Comparison of ENCODE assay signal across 8 cellular contexts in genomic region chr13:19864339-19865309, GRCh38. TPM values are rescaled to one million over a fixed set of nuclear protein-coding genes. Genes with fewer than 3 reads are reported as not detected.
DNase-seq lines count a peak whose midpoint lies in the region; ATAC-seq and FAIRE-seq lines count a peak whose summit lies in the region.

No MANE protein-coding gene starts in this region.

- peak overlapping the region; percentile 93 for H3K4ac ChIP-seq in neuronal stem cell (ENCODE audit: low read length)

- peak overlapping the region; percentile 91 for H3K9ac ChIP-seq in neuronal stem cell (ENCODE audit: low read depth, low read length, poor library complexity)
- H3K9ac ChIP-seq in subcutaneous abdominal adipose tissue (ENCODE audit: low read length in 5 of 5), result peak overlapping the region in 4 of 5 donors; percentile 66 to 93 (median 80)

- peak overlapping the region; percentile 96 for H2BK5ac ChIP-seq in neuronal stem cell (ENCODE audit: low read length)

- H3K36me3 ChIP-seq in neuronal stem cell (replicated peaks in 1 of 2; ENCODE audit: control insufficient read depth in 2 of 2, insufficient read depth in 2 of 2, low read length in 2 of 2), result peaks cover 0 to 15% of the 10 kb centered on the region in 2 donors
- no peaks in the 10 kb centered on the region for H3K36me3 ChIP-seq in subcutaneous abdominal adipose tissue (ENCODE audit: control insufficient read depth in 5 of 5, insufficient read depth in 5 of 5, low read length in 5 of 5)

- peak overlapping the region; percentile 65 for H4K8ac ChIP-seq in neuronal stem cell (ENCODE audit: low read depth, low read length)

- no CpG with 5 or more reads among the region's 54 CpGs for WGBS in neuronal stem cell (ENCODE audit: extremely low coverage in 2 of 2, insufficient read length in 2 of 2, insufficient replicate concordance in 1 of 2), 2 donors

- FAIRE-seq in frontal cortex (lab: Jason Lieb, UNC), result no peak

- peaks cover 6% of the 10 kb centered on the region for H3K79me1 ChIP-seq in neuronal stem cell (ENCODE audit: low read depth, low read length)

- H3K18ac ChIP-seq in neuronal stem cell (ENCODE audit: low read length), result peak overlapping the region; percentile 98

- ATAC-seq in GM21423 (IDR thresholded peaks at IDR 0.05; ENCODE audit: unreplicated experiment), result peak; percentile 16

- peak overlapping the region; percentile 95 for H2AFZ ChIP-seq in neuronal stem cell (ENCODE audit: low read length)

- peak overlapping the region; percentile 61 for H2BK120ac ChIP-seq in neuronal stem cell (ENCODE audit: low read depth, low read length)

- peak overlapping the region; percentile 71 for H3K14ac ChIP-seq in neuronal stem cell (ENCODE audit: low read length)

- H2AK5ac ChIP-seq in neuronal stem cell (ENCODE audit: low read depth, low read length), result peak overlapping the region; percentile 92

- H3K4me1 ChIP-seq in neuronal stem cell (ENCODE audit: control insufficient read depth in 2 of 2, insufficient read depth in 1 of 2, low read depth in 1 of 2, low read length in 2 of 2) (peaks cover 5% of the 10 kb centered on the region in 2 donors), subcutaneous abdominal adipose tissue (ENCODE audit: control insufficient read depth in 5 of 5, insufficient read depth in 5 of 5, low read length in 5 of 5) (peaks cover 0 to 35% (median 22%) of the 10 kb centered on the region in 5 donors)

- peak; percentile 87 for DNase-seq in DMS53 (lab: John Stamatoyannopoulos, UW)
- DNase-seq in HuH-7 (ENCODE audit: low spot score), result peak; percentile 59
- DNase-seq in RKO (ENCODE audit: low spot score), result peak; percentile 81
- peak; percentile 72 for DNase-seq in activated gamma-delta T cell treated with Interleukin-2 at 50 U/mL for 16 hours
- peak; percentile 43 to 54 for DNase-seq in frontal cortex (ENCODE audit: low spot score in 2 of 2)
- DNase-seq in neuronal stem cell (ENCODE audit: low spot score), result peak; percentile 65

- H3K9me3 ChIP-seq in neuronal stem cell (replicated peaks in 1 of 2; ENCODE audit: control insufficient read depth in 2 of 2, insufficient read depth in 1 of 2, low read depth in 1 of 2, low read length in 2 of 2) (no peaks in the 10 kb centered on the region), subcutaneous abdominal adipose tissue (ENCODE audit: control insufficient read depth in 5 of 5, low read length in 5 of 5) (no peaks in the 10 kb centered on the region)

- H3K27me3 ChIP-seq in neuronal stem cell (ENCODE audit: control insufficient read depth in 3 of 3, insufficient read depth in 3 of 3, low read depth in 1 of 3, low read length in 3 of 3) (no peaks in the 10 kb centered on the region), subcutaneous abdominal adipose tissue (ENCODE audit: control insufficient read depth in 5 of 5, insufficient read depth in 4 of 5, low read length in 5 of 5) (no peaks in the 10 kb centered on the region)

- H3K4me3 ChIP-seq in neuronal stem cell (ENCODE audit: low read length in 2 of 2), result peak overlapping the region; percentile 71 to 94
- H3K4me3 ChIP-seq in subcutaneous abdominal adipose tissue (ENCODE audit: low read depth in 1 of 5, low read length in 5 of 5), result peak overlapping the region; percentile 48 to 85 (median 78)

- H2BK15ac ChIP-seq in neuronal stem cell (ENCODE audit: low read length), result no peak overlapping the region

- H2BK12ac ChIP-seq in neuronal stem cell (ENCODE audit: low read length), result no peak overlapping the region

- H3K4me2 ChIP-seq in neuronal stem cell (ENCODE audit: insufficient read depth, low read length, poor library complexity, severe bottlenecking), result peak overlapping the region; percentile 73

- H3K23ac ChIP-seq in neuronal stem cell (ENCODE audit: low read depth, low read length, poor library complexity), result peak overlapping the region; percentile 85

- H4K91ac ChIP-seq in neuronal stem cell (ENCODE audit: low read depth, low read length, poor library complexity), result peak overlapping the region; percentile 72

- H3K27ac ChIP-seq in neuronal stem cell (replicated peaks; ENCODE audit: low read length) (peak overlapping the region; percentile 94), subcutaneous abdominal adipose tissue (ENCODE audit: low read depth, low read length) (peak overlapping the region; percentile 92)

RNA-seq across cellular contexts. Expression of gene ZMYM5, which starts 1.2 kb away (rescaled TPM):
- 33.0 TPM for total RNA-seq in frontal cortex
- polyA plus RNA-seq in neuronal stem cell (2013, experiment 1 of 2), result 9.5 TPM
- 9.9 TPM for polyA plus RNA-seq in neuronal stem cell (2013, experiment 2 of 2)

Comparison
In these comparisons a context has a peak if more than half of its experiments do, and no peak if none do; other contexts are left out.
1. Peak in every context shown above with its lines: DNase-seq, ATAC-seq, H3K4me3 ChIP-seq and H3K27ac ChIP-seq.